ENCODE assay signal across 8 cellular contexts in the genomic region with DNA sequence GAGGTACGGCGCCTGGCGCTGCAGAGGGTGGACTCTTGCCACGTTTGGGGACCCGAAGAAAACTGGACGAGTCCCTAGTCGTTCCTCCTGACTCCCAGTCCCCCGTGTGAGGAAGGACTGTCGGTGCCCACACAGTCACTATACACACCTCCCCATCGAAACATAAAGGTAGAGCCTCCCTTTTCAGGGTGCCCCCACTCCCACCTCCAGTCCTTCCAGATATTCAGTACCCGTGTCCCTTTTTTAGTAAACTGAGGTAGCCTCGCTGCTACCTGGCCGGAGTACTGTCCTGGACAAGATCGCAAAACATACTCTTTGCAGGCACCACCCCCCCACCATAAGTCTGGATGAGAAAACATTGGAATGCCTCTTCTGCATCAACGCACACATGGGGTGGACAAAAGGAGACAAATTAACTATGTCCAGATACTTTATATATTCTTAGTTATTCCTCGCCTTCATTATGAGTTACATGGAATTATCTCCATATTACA. TPM values are rescaled to one million over a fixed set of nuclear protein-coding genes. Genes with fewer than 3 reads are reported as not detected.
A peak's percentile ranks its signal among the peaks of the same experiment; 100 is the strongest.
DNase-seq lines count a peak whose midpoint lies in the region; ATAC-seq and TF ChIP-seq lines count a peak whose summit lies in the region.

No MANE protein-coding gene starts in this region.

- no peak for DNase-seq in activated naive CD4-positive, alpha-beta T cell treated with anti-CD3 and anti-CD28 coated beads for 36 hours
- no peak for DNase-seq in activated naive CD4-positive, alpha-beta T cell (lab: John Stamatoyannopoulos, UW)
- DNase-seq in ascending aorta (ENCODE audit: low spot score in 2 of 2) (no peak), right lobe of liver (no peak), type B pancreatic cell (ENCODE audit: extremely low spot score, unreplicated experiment) (no peak), iPS-NIHi7 (ENCODE audit: extremely low spot score) (no peak), C1 segment of cervical spinal cord (lab: John Stamatoyannopoulos, UW) (no peak)
- DNase-seq in activated CD4-positive, alpha-beta T cell treated with anti-CD3 and anti-CD28 coated beads for 1 hour, result no peak

- peak overlapping the region; percentile 94 to 98 for H3K27ac ChIP-seq in ascending aorta
- peak overlapping the region; percentile 90 to 98 (median 97) for H3K27ac ChIP-seq in right lobe of liver

- H3K27me3 ChIP-seq in ascending aorta (no peaks in the 10 kb centered on the region), right lobe of liver (no peaks in the 10 kb centered on the region)

- peak overlapping the region; percentile 96 to 97 for H3K4me3 ChIP-seq in ascending aorta
- H3K4me3 ChIP-seq in right lobe of liver, result peak overlapping the region; percentile 94 to 99 (median 95)

- peaks cover 8 to 18% of the 10 kb centered on the region in 2 donors for H3K4me1 ChIP-seq in ascending aorta
- peaks cover 0 to 44% (median 15%) of the 10 kb centered on the region in 4 donors for H3K4me1 ChIP-seq in right lobe of liver

- H3K9me3 ChIP-seq in ascending aorta (no peaks in the 10 kb centered on the region), right lobe of liver (no peaks in the 10 kb centered on the region)

- H3K4me1 Mint-ChIP-seq in activated naive CD4-positive, alpha-beta T cell treated with anti-CD3 and anti-CD28 coated beads for 36 hours (ENCODE audit: low read depth), result peaks cover 44% of the 10 kb centered on the region
- H3K4me1 Mint-ChIP-seq in type B pancreatic cell (ENCODE audit: unreplicated experiment), result peaks cover 32% of the 10 kb centered on the region

- H3K36me3 ChIP-seq in ascending aorta (no peaks in the 10 kb centered on the region), right lobe of liver (no peaks in the 10 kb centered on the region)

- H3K4me3 Mint-ChIP-seq in activated naive CD4-positive, alpha-beta T cell treated with anti-CD3 and anti-CD28 coated beads for 36 hours, result peak overlapping the region; percentile 91
- peak overlapping the region; percentile 96 for H3K4me3 Mint-ChIP-seq in type B pancreatic cell

- intact Hi-C loops in activated naive CD4-positive, alpha-beta T cell treated with anti-CD3 and anti-CD28 coated beads for 36 hours (cut with micrococcal nuclease), result loop anchor here (2.0 kb wide), 1 partner anchor 128 kb away; the partner anchor contains the start of gene TUBA1A
- intact Hi-C loops in ascending aorta (cut with DNase I), result loop anchor here (10.0 kb wide), 1 partner anchor 284 kb away; the partner anchor contains the start of gene DNAJC22
- intact Hi-C loops in right lobe of liver (cut with DNase I), result loop anchor here in 1 of 2 donors (10.0 kb wide), 1 partner anchor 64 kb away; no protein-coding TSS in a partner anchor

- no peaks in the 10 kb centered on the region for H3K27me3 Mint-ChIP-seq in activated naive CD4-positive, alpha-beta T cell treated with anti-CD3 and anti-CD28 coated beads for 36 hours (ENCODE audit: low read depth)
- no peaks in the 10 kb centered on the region for H3K27me3 Mint-ChIP-seq in type B pancreatic cell

- H3K36me3 Mint-ChIP-seq in activated naive CD4-positive, alpha-beta T cell treated with anti-CD3 and anti-CD28 coated beads for 36 hours (ENCODE audit: low read depth), result peaks cover 9% of the 10 kb centered on the region
- H3K36me3 Mint-ChIP-seq in type B pancreatic cell, result peaks cover 5% of the 10 kb centered on the region

- H3K9me3 Mint-ChIP-seq in activated naive CD4-positive, alpha-beta T cell treated with anti-CD3 and anti-CD28 coated beads for 36 hours, result no peaks in the 10 kb centered on the region
- no peaks in the 10 kb centered on the region for H3K9me3 Mint-ChIP-seq in type B pancreatic cell

- no peak for TF ChIP-seq CTCF in ascending aorta (IDR thresholded peaks at IDR 0.05)
- no peak for TF ChIP-seq CTCF in right lobe of liver (IDR thresholded peaks at IDR 0.05)
- no peak for TF ChIP-seq CTCF in type B pancreatic cell (conservative IDR thresholded peaks at IDR 0.05)

- H3K27ac Mint-ChIP-seq in activated naive CD4-positive, alpha-beta T cell treated with anti-CD3 and anti-CD28 coated beads for 36 hours, result peak overlapping the region; percentile 96
- peak overlapping the region; percentile 96 for H3K27ac Mint-ChIP-seq in type B pancreatic cell

- TF ChIP-seq POLR2A in right lobe of liver (IDR thresholded peaks at IDR 0.05), result no peak

- CTCF ChIA-PET in activated naive CD4-positive, alpha-beta T cell treated with anti-CD3 and anti-CD28 coated beads for 36 hours (lab: Charles Lee), result interaction anchor here (7.2 kb wide), 1 partner anchor 26 kb away, joined by 128 read pairs; no protein-coding TSS in a partner anchor

- 7% methylated on average over 16 of the region's 16 CpGs for WGBS in right lobe of liver (ENCODE audit: insufficient coverage, low coverage, low lambda C conversion rate, missing lambda C conversion rate)

- no peak for ATAC-seq in right lobe of liver

RNA-seq across cellular contexts. Expression of gene KMT2D, which starts 0.6 kb away (rescaled TPM):
- total RNA-seq in activated naive CD4-positive, alpha-beta T cell treated with anti-CD3 and anti-CD28 coated beads for 36 hours, result 10 to 100 TPM; 44.9 to 49.0 TPM
- total RNA-seq in ascending aorta (106 TPM), right lobe of liver (10 to 100 TPM; 28.6 to 35.4 (median 33.3) TPM), type B pancreatic cell (ENCODE audit: low replicate concordance) (95.4 and 97.6 TPM in 2 replicates)

RNA-seq across cellular contexts. Expression of gene RHEBL1, which starts 8.6 kb away (rescaled TPM):
- total RNA-seq in activated naive CD4-positive, alpha-beta T cell treated with anti-CD3 and anti-CD28 coated beads for 36 hours, result 10 to 100 TPM; 11.8 to 15.2 TPM
- not detected for total RNA-seq in ascending aorta
- under 1 TPM in 5 of 6 experiments, not detected in 1; 0.17 to 0.60 (median 0.43) TPM for total RNA-seq in right lobe of liver
- 0.88 and 1.8 TPM in 2 replicates for total RNA-seq in type B pancreatic cell (ENCODE audit: low replicate concordance)

RNA-seq across cellular contexts. Expression of gene DHH, which starts 33.4 kb away (rescaled TPM):
- total RNA-seq in activated naive CD4-positive, alpha-beta T cell treated with anti-CD3 and anti-CD28 coated beads for 36 hours, result under 1 TPM in 1 of 2 experiments, not detected in 1; 0.07 TPM
- total RNA-seq in ascending aorta (31.5 TPM), right lobe of liver (under 1 TPM in 3 of 6 experiments, not detected in 3; 0.04 to 0.13 (median 0.07) TPM), type B pancreatic cell (ENCODE audit: low replicate concordance) (0.56 TPM in 1 of 2 replicates, not detected in the other)

RNA-seq across cellular contexts. Expression of gene PRKAG1, which starts 42.6 kb away (rescaled TPM):
- total RNA-seq in activated naive CD4-positive, alpha-beta T cell treated with anti-CD3 and anti-CD28 coated beads for 36 hours, result 10 to 100 TPM; 49.4 to 50.9 TPM
- total RNA-seq in ascending aorta (32.8 TPM), right lobe of liver (10 to 100 TPM; 24.8 to 36.2 (median 30.1) TPM), type B pancreatic cell (ENCODE audit: low replicate concordance) (58.7 and 66.3 TPM in 2 replicates)

RNA-seq across cellular contexts. Expression of gene LMBR1L, which starts 49.4 kb away (rescaled TPM):
- 10 to 100 TPM; 60.1 to 66.8 TPM for total RNA-seq in activated naive CD4-positive, alpha-beta T cell treated with anti-CD3 and anti-CD28 coated beads for 36 hours
- total RNA-seq in ascending aorta, result 74.2 TPM
- total RNA-seq in right lobe of liver, result 10 to 100 TPM; 12.2 to 34.5 (median 16.3) TPM
- total RNA-seq in type B pancreatic cell (ENCODE audit: low replicate concordance), result 101 and 105 TPM in 2 replicates

Comparison
In these comparisons a context has a peak if more than half of its experiments do, and no peak if none do; other contexts are left out.
1. RNA of gene DHH, which starts 33.4 kb away (total RNA-seq): 31.5 TPM in ascending aorta (single experiment); 0.56 TPM in type B pancreatic cell, 0.07 TPM in activated naive CD4-positive, alpha-beta T cell treated with anti-CD3 and anti-CD28 coated beads for 36 hours and 0.04 to 0.13 TPM in right lobe of liver; every median in the first group is over 10 times any median in the second.